1 cellular context compared by ENCODE assay signal in the genomic region with DNA sequence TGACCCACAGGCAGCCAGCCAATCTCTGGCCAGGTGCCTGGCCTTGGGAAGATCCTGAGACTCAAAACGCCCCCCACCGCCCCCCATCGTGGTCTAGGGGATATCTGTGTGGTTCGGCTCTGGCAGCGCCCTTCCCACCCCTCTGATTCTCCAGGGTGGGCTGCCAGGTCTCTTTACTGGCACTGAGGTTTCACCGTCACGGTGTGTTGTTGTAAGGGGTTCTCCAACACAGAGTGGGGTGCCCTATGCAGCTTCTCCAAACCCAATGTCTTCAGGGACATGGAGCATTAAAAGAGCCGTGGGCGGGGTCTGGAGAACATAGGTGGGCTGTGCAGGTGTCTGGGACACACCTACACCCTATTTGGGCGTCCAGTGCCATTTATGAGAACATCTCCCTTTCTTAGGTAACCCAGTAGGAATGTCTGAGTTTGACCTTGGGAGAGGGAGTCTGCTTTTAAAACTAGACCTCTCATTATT.
TF ChIP-seq lines count a peak whose summit lies in the region.

No MANE protein-coding gene starts in this region.

TF ChIP-seq in H1, 55 proteins besides CTCF, POLR2A, EP300 and RAD21:
- TF ChIP-seq KDM5A (IDR thresholded peaks at IDR 0.05; ENCODE audit: low read length) (no peak), POU5F1 (IDR thresholded peaks at IDR 0.05; ENCODE audit: low read depth, low read length) (no peak), RNF2 (IDR thresholded peaks at IDR 0.05; ENCODE audit: borderline replicate concordance, low read depth, low read length, missing control alignments, poor library complexity, severe bottlenecking) (no peak), SIRT6 (IDR thresholded peaks at IDR 0.05; ENCODE audit: low read length) (no peak), BRCA1 (IDR thresholded peaks at IDR 0.05; ENCODE audit: low read depth, low read length) (no peak), NANOG (IDR thresholded peaks at IDR 0.05; ENCODE audit: insufficient read depth, low read depth, low read length, poor library complexity, severe bottlenecking) (no peak)
TF ChIP-seq in H1: peak in this region for 0.
